ENCODE assay signal across 1 cellular context in the genomic region with DNA sequence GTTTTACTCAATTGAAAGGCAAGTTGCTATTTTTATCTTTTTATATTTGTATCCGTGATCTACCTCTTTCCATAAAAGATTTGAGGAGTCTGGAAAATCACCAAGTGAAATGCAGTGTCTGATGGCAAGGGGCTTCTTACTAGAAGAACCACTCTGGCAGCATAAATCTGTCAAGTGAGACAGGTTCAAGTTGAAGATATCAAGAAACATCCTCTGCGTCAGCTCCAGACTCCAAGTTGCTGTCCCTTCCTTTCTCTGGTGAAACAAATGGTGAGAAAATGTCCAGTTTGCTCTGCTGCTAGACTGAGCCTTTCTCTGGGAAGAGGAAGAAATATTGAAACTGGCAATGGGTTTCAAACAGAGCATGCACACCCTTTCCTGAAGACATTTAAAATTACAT.
TF ChIP-seq lines count a peak whose summit lies in the region.

No MANE protein-coding gene starts in this region.

TF ChIP-seq in GM23338, 12 proteins besides CTCF, POLR2A, EP300 and RAD21 (continued from another document):
- no peak for TF ChIP-seq ZNF331 (CRISPR knock-in tag; IDR thresholded peaks at IDR 0.05; ENCODE audit: low read depth)
- TF ChIP-seq ZNF114 (CRISPR knock-in tag; IDR thresholded peaks at IDR 0.05): no peak
- TF ChIP-seq JUNB (IDR thresholded peaks at IDR 0.05; ENCODE audit: unreplicated experiment): no peak
- TF ChIP-seq, protein P1, sequence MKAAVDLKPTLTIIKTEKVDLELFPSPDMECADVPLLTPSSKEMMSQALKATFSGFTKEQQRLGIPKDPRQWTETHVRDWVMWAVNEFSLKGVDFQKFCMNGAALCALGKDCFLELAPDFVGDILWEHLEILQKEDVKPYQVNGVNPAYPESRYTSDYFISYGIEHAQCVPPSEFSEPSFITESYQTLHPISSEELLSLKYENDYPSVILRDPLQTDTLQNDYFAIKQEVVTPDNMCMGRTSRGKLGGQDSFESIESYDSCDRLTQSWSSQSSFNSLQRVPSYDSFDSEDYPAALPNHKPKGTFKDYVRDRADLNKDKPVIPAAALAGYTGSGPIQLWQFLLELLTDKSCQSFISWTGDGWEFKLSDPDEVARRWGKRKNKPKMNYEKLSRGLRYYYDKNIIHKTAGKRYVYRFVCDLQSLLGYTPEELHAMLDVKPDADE (IDR thresholded peaks at IDR 0.05): no peak
